ENCODE assay signal across 16 cellular contexts in genomic region chr2:158718851-158719250, GRCh38.
DNase-seq lines count a peak whose midpoint lies in the region; ATAC-seq and TF ChIP-seq lines count a peak whose summit lies in the region.
"Had no signal": no experiment of that assay in that cellular context is flagged by ENCODE, and none has a peak within 500 bp of the region (broad histone marks: within the 10 kb centered on the region; RNA-seq: fewer than 3 reads in every experiment).

No MANE protein-coding gene starts in this region.

- TF ChIP-seq EP300 in esophagus muscularis mucosa (IDR thresholded peaks at IDR 0.05) = no peak

- intact Hi-C loops in esophagus muscularis mucosa (cut with DNase I) = no loop called here

- peaks cover 6% of the 10 kb centered on the region for H3K27me3 Mint-ChIP-seq in stimulated activated naive CD8-positive, alpha-beta T cell treated with anti-CD3 and anti-CD28 coated beads, Interleukin-15, amount 100 ng/mL, for 72 hours

- H3K36me3 ChIP-seq in esophagus muscularis mucosa = no peaks in the 10 kb centered on the region

- no peaks in the 10 kb centered on the region for H3K9me3 ChIP-seq in esophagus muscularis mucosa

- WGBS in esophagus muscularis mucosa = 92% methylated on average over 5 of the region's 5 CpGs

- H3K4me1 ChIP-seq in esophagus muscularis mucosa = peaks cover 0 to 28% (median 13%) of the 10 kb centered on the region in 4 donors

- no peak overlapping the region for H3K4me3 ChIP-seq in esophagus muscularis mucosa
- H3K4me3 ChIP-seq: GM23248 had no signal

- H3K4me3 Mint-ChIP-seq in stimulated activated naive CD8-positive, alpha-beta T cell treated with anti-CD3 and anti-CD28 coated beads, Interleukin-15, amount 100 ng/mL, for 72 hours = no peak overlapping the region
- H3K4me3 Mint-ChIP-seq: CD4-positive, alpha-beta memory T cell had no signal

- H3K27ac ChIP-seq in esophagus muscularis mucosa (replicated peaks in 1 of 4) = peak overlapping the region in 2 of 4 donors; percentile 38 to 45
- H3K27ac ChIP-seq: 22Rv1, GM23248, KMS-11 had no signal

- no peaks in the 10 kb centered on the region for H3K4me1 Mint-ChIP-seq in stimulated activated naive CD8-positive, alpha-beta T cell treated with anti-CD3 and anti-CD28 coated beads, Interleukin-15, amount 100 ng/mL, for 72 hours
- H3K4me1 Mint-ChIP-seq: CD4-positive, alpha-beta memory T cell had no signal

- DNase-seq in NCI-H82 (lab: John Stamatoyannopoulos, UW) (peak; percentile 38), NCI-H82 treated with DMSO at 0.1 percent for 48 hours (lab: John Stamatoyannopoulos, UW; ENCODE audit: unreplicated experiment) (no peak), NCI-H2227 treated with DMSO at 0.1 percent for 48 hours (lab: John Stamatoyannopoulos, UW) (peak; percentile 66), esophagus muscularis mucosa (ENCODE audit: extremely low spot score) (peak; percentile 75), renal cortical epithelial cell (ENCODE audit: low read depth) (peak; percentile 29), Ammon's horn (ENCODE audit: low spot score) (no peak), NCI-H1092 (lab: John Stamatoyannopoulos, UW) (no peak)
- no peak for DNase-seq in stimulated activated naive CD8-positive, alpha-beta T cell treated with anti-CD3 and anti-CD28 coated beads, Interleukin-15, amount 100 ng/mL, for 72 hours
- DNase-seq: CD4-positive, alpha-beta memory T cell; DMS79; GM23248; NCI-H1092 treated with DMSO at 0.1 percent for 48 hours; NCI-H226; SIG-M5 had no signal

- TF ChIP-seq POLR2A in esophagus muscularis mucosa (IDR thresholded peaks at IDR 0.05; ENCODE audit: low read depth) = no peak

- H3K27me3 ChIP-seq in esophagus muscularis mucosa = peaks cover 0 to 9% (median 0%) of the 10 kb centered on the region in 4 donors

- H3K27ac Mint-ChIP-seq in stimulated activated naive CD8-positive, alpha-beta T cell treated with anti-CD3 and anti-CD28 coated beads, Interleukin-15, amount 100 ng/mL, for 72 hours = no peak overlapping the region
- H3K27ac Mint-ChIP-seq: CD4-positive, alpha-beta memory T cell had no signal

- H3K9me3 Mint-ChIP-seq in stimulated activated naive CD8-positive, alpha-beta T cell treated with anti-CD3 and anti-CD28 coated beads, Interleukin-15, amount 100 ng/mL, for 72 hours = peaks cover 4 to 5% of the 10 kb centered on the region in 2 donors

- TF ChIP-seq CTCF in esophagus muscularis mucosa (IDR thresholded peaks at IDR 0.05) = no peak

- ATAC-seq in stimulated activated naive CD8-positive, alpha-beta T cell treated with anti-CD3 and anti-CD28 coated beads, Interleukin-15, amount 100 ng/mL, for 72 hours = no peak

Comparison
In these comparisons a context has a peak if more than half of its experiments do, and no peak if none do; other contexts are left out.
1. DNase-seq: peak in NCI-H82 (single experiment), NCI-H2227 treated with DMSO at 0.1 percent for 48 hours (single experiment), esophagus muscularis mucosa (single experiment) and renal cortical epithelial cell (single experiment); none in NCI-H82 treated with DMSO at 0.1 percent for 48 hours (single experiment), Ammon's horn (single experiment), stimulated activated naive CD8-positive, alpha-beta T cell treated with anti-CD3 and anti-CD28 coated beads, Interleukin-15, amount 100 ng/mL, for 72 hours (0 of 2) and NCI-H1092 (single experiment).